ENCODE assay signal across 18 cellular contexts in the genomic region with DNA sequence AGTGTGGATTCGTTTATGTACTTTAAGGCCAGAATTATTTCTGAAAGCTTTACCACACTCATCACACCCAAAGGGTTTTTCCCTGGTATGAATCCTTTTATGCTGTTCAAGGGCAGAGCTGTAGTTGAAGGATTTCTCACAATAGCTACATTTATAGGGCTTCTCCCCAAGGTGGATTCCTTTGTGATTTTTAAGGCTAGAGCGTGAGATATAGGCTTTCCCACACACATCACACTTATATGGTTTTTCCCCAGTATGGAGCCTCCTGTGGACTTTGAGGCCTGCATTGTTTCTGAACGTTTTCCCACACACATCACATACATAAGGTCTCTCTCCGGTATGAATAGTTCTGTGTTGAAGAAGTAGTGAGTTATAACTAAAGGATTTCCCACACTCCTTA. TPM values are rescaled to one million over a fixed set of nuclear protein-coding genes. Genes with fewer than 3 reads are reported as not detected.
DNase-seq lines count a peak whose midpoint lies in the region; ATAC-seq, FAIRE-seq and TF ChIP-seq lines count a peak whose summit lies in the region.
"Had no signal": no experiment of that assay in that cellular context is flagged by ENCODE, and none has a peak within 500 bp of the region (broad histone marks: within the 10 kb centered on the region; RNA-seq: fewer than 3 reads in every experiment).

No MANE protein-coding gene starts in this region.

- no peaks in the 10 kb centered on the region for H3K27me3 Mint-ChIP-seq in progenitor cell of endocrine pancreas
- H3K27me3 Mint-ChIP-seq: CD4-positive, alpha-beta T cell had no signal

- intact Hi-C loops in PC-3 (cut with micrococcal nuclease) (no loop called here), K562 (cut with micrococcal nuclease) (no loop called here)

- H3K79me2 ChIP-seq in PC-3 (ENCODE audit: low read length) (no peaks in the 10 kb centered on the region), K562 (ENCODE audit: control insufficient read depth, insufficient read depth, low read length) (no peaks in the 10 kb centered on the region)

- no peak for TF ChIP-seq RAD21 in K562 (CRISPR knock-in tag; conservative IDR thresholded peaks at IDR 0.05 in 1 of 2, IDR thresholded peaks at IDR 0.05 in 1 of 2)

- POLR2A ChIA-PET in PC-3 (lab: Charles Lee; ENCODE audit: unreplicated experiment) (no interaction called here), K562 (lab: Yijun Ruan, JAX) (no interaction called here)

- H3K27ac Mint-ChIP-seq in progenitor cell of endocrine pancreas, result peak overlapping the region; percentile 37
- H3K27ac Mint-ChIP-seq: CD4-positive, alpha-beta T cell had no signal

- no TSS peak for BruUV-seq in PC-3 (replicated peaks; lab: Mats Ljungman, UMichigan)
- no TSS peak for BruUV-seq in K562 (replicated peaks; lab: Mats Ljungman, UMichigan)

- in situ Hi-C loops in K562 (cut with MboI), result no loop called here

- H3K4me2 ChIP-seq in BLaER1 treated with 17β-estradiol and CSF1 and Interleukin-3, amounts not matched to agents 10 nM and 100 nM, result no peak overlapping the region
- H3K4me2 ChIP-seq in PC-3 (ENCODE audit: low read length), result no peak overlapping the region
- H3K4me2 ChIP-seq in K562 (ENCODE audit: insufficient read depth, low read length), result no peak overlapping the region

- peaks cover 53 to 83% (median 69%) of the 10 kb centered on the region in 11 experiments for H3K36me3 ChIP-seq in BLaER1 treated with 17β-estradiol and CSF1 and Interleukin-3, amounts not matched to agents 10 nM and 100 nM
- peaks cover 40% of the 10 kb centered on the region for H3K36me3 ChIP-seq in PC-3 (ENCODE audit: low read depth, low read length)
- H3K36me3 ChIP-seq in K562 (ENCODE audit: control insufficient read depth, insufficient read depth, low read length), result peaks cover 51% of the 10 kb centered on the region

- H2AFZ ChIP-seq in PC-3 (ENCODE audit: low read length) (no peak overlapping the region), K562 (ENCODE audit: low read depth, low read length) (no peak overlapping the region)

- peaks cover 0 to 14% (median 0%) of the 10 kb centered on the region in 10 experiments; a peak in 2 of 20 replicates for H3K4me1 ChIP-seq in BLaER1 treated with 17β-estradiol and CSF1 and Interleukin-3, amounts not matched to agents 10 nM and 100 nM
- peaks cover 7% of the 10 kb centered on the region for H3K4me1 ChIP-seq in PC-3 (ENCODE audit: insufficient read depth, low read length)
- no peaks in the 10 kb centered on the region for H3K4me1 ChIP-seq in K562 (replicated peaks in 1 of 2; ENCODE audit: control insufficient read depth in 2 of 2, insufficient read depth in 2 of 2, low read length in 2 of 2)

- no peaks in the 10 kb centered on the region for H3K9me1 ChIP-seq in K562 (ENCODE audit: control insufficient read depth, insufficient read depth, low read length)

- FAIRE-seq in K562 (lab: Jason Lieb, UNC), result no peak
- FAIRE-seq: G401.6, GM12892 had no signal

- CTCF ChIA-PET in PC-3 (lab: Charles Lee) (interaction anchor here (0.6 kb wide), 1 partner anchor 19 kb away, joined by 3 read pairs; no protein-coding TSS in a partner anchor), K562 (lab: Yijun Ruan, JAX; ENCODE audit: low intra/inter-chr PET ratio) (no interaction called here)

- no peaks in the 10 kb centered on the region for H3K9me2 ChIP-seq in PC-3 (replicated peaks; ENCODE audit: low read length)

- no peak for DNase-seq in PC-3
- DNase-seq in K562 (ENCODE audit: extremely low read depth in 1 of 4, low spot score in 3 of 4), result no peak
- no peak for DNase-seq in progenitor cell of endocrine pancreas (ENCODE audit: low spot score, unreplicated experiment)
- no peak for DNase-seq in DMS114 treated with DMSO at 0.1 percent for 48 hours (lab: John Stamatoyannopoulos, UW; ENCODE audit: unreplicated experiment)
- DNase-seq in kidney glomerular epithelial cell (lab: John Stamatoyannopoulos, UW), result no peak
- DNase-seq in left lobe of liver (ENCODE audit: low spot score), result no peak
- DNase-seq: 8988T; AML-193; C1 segment of cervical spinal cord; CD4-positive, alpha-beta T cell; DMS153; DMS79 treated with DMSO at 0.1 percent for 48 hours; EL; HCEC 1CT had no signal

- H3K27ac ChIP-seq in BLaER1 treated with 17β-estradiol and CSF1 and Interleukin-3, amounts not matched to agents 10 nM and 100 nM, result no peak overlapping the region
- H3K27ac ChIP-seq in PC-3 (ENCODE audit: low read length), result no peak overlapping the region
- H3K27ac ChIP-seq in K562 (ENCODE audit: extremely low read depth, low read depth, low read length), result no peak overlapping the region

- TF ChIP-seq CTCF in PC-3 (conservative IDR thresholded peaks at IDR 0.05; ENCODE audit: low read depth, low read length) (no peak), K562 (IDR thresholded peaks at IDR 0.05 in 2 of 3, conservative IDR thresholded peaks at IDR 0.05 in 1 of 3; ENCODE audit: insufficient read depth in 2 of 3, low read depth in 1 of 3, low read length in 3 of 3) (no peak), progenitor cell of endocrine pancreas (IDR thresholded peaks at IDR 0.05; ENCODE audit: unreplicated experiment) (no peak)

- no peaks in the 10 kb centered on the region for H3K4me1 Mint-ChIP-seq in progenitor cell of endocrine pancreas (ENCODE audit: low read depth)

- peak overlapping the region in 9 of 10 experiments; percentile 12 to 56 (median 35); a peak in 9 of 20 replicates for H3K4me3 ChIP-seq in BLaER1 treated with 17β-estradiol and CSF1 and Interleukin-3, amounts not matched to agents 10 nM and 100 nM
- H3K4me3 ChIP-seq in PC-3 (ENCODE audit: low read length) (peak overlapping the region; percentile 11; the same call in 1 of the 2 replicates), K562 (no peak overlapping the region)

- peaks cover 88% of the 10 kb centered on the region for H3K9me3 Mint-ChIP-seq in progenitor cell of endocrine pancreas (ENCODE audit: low read depth)

- no peaks in the 10 kb centered on the region; a peak in 1 of 22 replicates for H3K27me3 ChIP-seq in BLaER1 treated with 17β-estradiol and CSF1 and Interleukin-3, amounts not matched to agents 10 nM and 100 nM
- no peaks in the 10 kb centered on the region for H3K27me3 ChIP-seq in PC-3 (ENCODE audit: low read length)
- no peaks in the 10 kb centered on the region for H3K27me3 ChIP-seq in K562 (ENCODE audit: control insufficient read depth in 2 of 2, insufficient read depth in 2 of 2, low read length in 2 of 2)

- H3F3A ChIP-seq in PC-3 (ENCODE audit: low read length, unreplicated experiment), result peaks cover 6% of the 10 kb centered on the region

- H3K36me3 Mint-ChIP-seq in progenitor cell of endocrine pancreas (ENCODE audit: insufficient read depth), result peaks cover 95% of the 10 kb centered on the region

- 81% methylated on average over 4 of the region's 4 CpGs for WGBS in K562 (ENCODE audit: insufficient coverage, low coverage, missing lambda C conversion rate)

- no peak for TF ChIP-seq POLR2A in K562 (conservative IDR thresholded peaks at IDR 0.05)

- no peak overlapping the region for H3K9ac ChIP-seq in BLaER1 treated with 17β-estradiol and CSF1 and Interleukin-3, amounts not matched to agents 10 nM and 100 nM
- H3K9ac ChIP-seq in PC-3 (ENCODE audit: low read length), result no peak overlapping the region
- H3K9ac ChIP-seq in K562 (ENCODE audit: insufficient read depth in 1 of 2, low read depth in 2 of 2, low read length in 2 of 2), result no peak overlapping the region

- no peak for ATAC-seq in PC-3
- no peak for ATAC-seq in K562
- no peak for ATAC-seq in left lobe of liver

- peaks cover 43 to 69% (median 49%) of the 10 kb centered on the region in 11 experiments for H3K9me3 ChIP-seq in BLaER1 treated with 17β-estradiol and CSF1 and Interleukin-3, amounts not matched to agents 10 nM and 100 nM (replicated peaks in 1 of 11)
- peaks cover 32% of the 10 kb centered on the region for H3K9me3 ChIP-seq in PC-3 (ENCODE audit: low read length)
- H3K9me3 ChIP-seq in K562 (replicated peaks; ENCODE audit: control insufficient read depth, insufficient read depth, low read depth, low read length), result peaks cover 50% of the 10 kb centered on the region

- TF ChIP-seq EP300 in K562 (IDR thresholded peaks at IDR 0.05; ENCODE audit: low read length), result no peak

- no peaks in the 10 kb centered on the region for H4K20me1 ChIP-seq in BLaER1 treated with 17β-estradiol and CSF1 and Interleukin-3, amounts not matched to agents 10 nM and 100 nM
- H4K20me1 ChIP-seq in PC-3 (ENCODE audit: low read length) (peaks cover 6% of the 10 kb centered on the region; the same call in 1 of the 2 replicates), K562 (replicated peaks; ENCODE audit: control insufficient read depth, insufficient read depth, low read length) (no peaks in the 10 kb centered on the region)

- no peak overlapping the region for H3K4me3 Mint-ChIP-seq in progenitor cell of endocrine pancreas (ENCODE audit: low read depth)
- H3K4me3 Mint-ChIP-seq: CD4-positive, alpha-beta T cell had no signal

RNA-seq across cellular contexts. Expression of gene ZFP62, which starts 11.2 kb away (rescaled TPM):
- total RNA-seq in PC-3 (2014; rRNA removed) (16.6 and 24.3 TPM in 2 replicates), K562 (2014; rRNA removed) (18.9 and 22.2 TPM in 2 replicates), K562 (2014; rRNA removed; fragmentation: Illumina TruSeq; extraction: Trizol) (32.8 and 33.9 TPM in 2 replicates), K562 (2015; rRNA removed; fragmentation: Illumina TruSeq; extraction: Trizol) (25.8 and 28.8 TPM in 2 replicates), K562 (2021) (22.9 and 24.0 TPM in 2 replicates), progenitor cell of endocrine pancreas (62.0 and 63.1 TPM in 2 replicates), left lobe of liver (7.3 TPM)
- 20.6 and 74.4 TPM in 2 replicates for total RNA-seq in K562 (2011; cell fraction: chromatin; rRNA removed; ENCODE audit: low replicate concordance)
- 10.7 and 15.1 TPM in 2 replicates for total RNA-seq in K562 (2011; cell fraction: nucleolus; rRNA removed)
- 20.2 and 22.8 TPM in 2 replicates for total RNA-seq in K562 (2011; cell fraction: nucleoplasm; rRNA removed)
- polyA plus RNA-seq in K562 (2011; rRNA removed) (37.5 and 38.6 TPM in 2 replicates), K562 (2014; fragmentation: Illumina TruSeq; extraction: Trizol) (21.6 and 25.0 TPM in 2 replicates), K562 (2014; fragmentation: Nextera tagmentation; extraction: Ambion mirVana) (10 to 100 TPM; 12.2 to 18.1 TPM), K562 (2014; rRNA removed) (19.2 and 32.9 TPM in 2 replicates)
- 4.0 and 9.8 TPM in 2 replicates for polyA plus RNA-seq in K562 (2011; cell fraction: cytosol; rRNA removed)
- polyA plus RNA-seq in K562 (2011; cell fraction: nucleus; rRNA removed), result 41.6 and 58.9 TPM in 2 replicates
- 22.2 and 23.9 TPM in 2 replicates for polyA plus RNA-seq in K562 (2012)
- polyA minus RNA-seq in K562 (2011; rRNA and poly(A)+ RNA removed), result 45.8 and 63.5 TPM in 2 replicates
- 13.9 and 14.1 TPM in 2 replicates for polyA minus RNA-seq in K562 (2011; cell fraction: cytosol; rRNA and poly(A)+ RNA removed)
- 17.5 and 36.4 TPM in 2 replicates for polyA minus RNA-seq in K562 (2011; cell fraction: nucleus; rRNA and poly(A)+ RNA removed)

RNA-seq across cellular contexts. Expression of gene MGAT1, which starts 47.2 kb away (rescaled TPM):
- total RNA-seq in PC-3 (2014; rRNA removed), result 104 and 132 TPM in 2 replicates
- 73.7 and 86.6 TPM in 2 replicates for total RNA-seq in K562 (2011; cell fraction: chromatin; rRNA removed; ENCODE audit: low replicate concordance)
- total RNA-seq in K562 (2011; cell fraction: nucleolus; rRNA removed), result 95.9 and 106 TPM in 2 replicates
- 91.3 and 109 TPM in 2 replicates for total RNA-seq in K562 (2011; cell fraction: nucleoplasm; rRNA removed)
- 56.1 and 59.2 TPM in 2 replicates for total RNA-seq in K562 (2014; rRNA removed)
- total RNA-seq in K562 (2014; rRNA removed; fragmentation: Illumina TruSeq; extraction: Trizol), result 34.4 and 37.9 TPM in 2 replicates
- 49.0 and 50.9 TPM in 2 replicates for total RNA-seq in K562 (2015; rRNA removed; fragmentation: Illumina TruSeq; extraction: Trizol)
- 71.7 and 82.7 TPM in 2 replicates for total RNA-seq in K562 (2021)
- polyA plus RNA-seq in K562 (2011; rRNA removed), result 42.9 and 52.4 TPM in 2 replicates
- polyA plus RNA-seq in K562 (2011; cell fraction: cytosol; rRNA removed), result 63.9 and 119 TPM in 2 replicates
- polyA plus RNA-seq in K562 (2011; cell fraction: nucleus; rRNA removed), result 59.1 and 67.4 TPM in 2 replicates
- 75.0 and 92.9 TPM in 2 replicates for polyA plus RNA-seq in K562 (2012)
- polyA plus RNA-seq in K562 (2014; fragmentation: Illumina TruSeq; extraction: Trizol), result 44.5 and 50.6 TPM in 2 replicates
- 1 to 10 TPM; 3.9 to 5.1 TPM for polyA plus RNA-seq in K562 (2014; fragmentation: Nextera tagmentation; extraction: Ambion mirVana)
- 64.2 and 72.6 TPM in 2 replicates for polyA plus RNA-seq in K562 (2014; rRNA removed)
- 36.0 and 42.1 TPM in 2 replicates for polyA minus RNA-seq in K562 (2011; rRNA and poly(A)+ RNA removed)
- polyA minus RNA-seq in K562 (2011; cell fraction: cytosol; rRNA and poly(A)+ RNA removed), result 40.6 and 47.7 TPM in 2 replicates
- 18.3 and 30.5 TPM in 2 replicates for polyA minus RNA-seq in K562 (2011; cell fraction: nucleus; rRNA and poly(A)+ RNA removed)
- total RNA-seq in progenitor cell of endocrine pancreas, result 63.8 and 66.9 TPM in 2 replicates
- total RNA-seq in left lobe of liver, result 115 TPM

RNA-seq across cellular contexts. Expression of gene BTNL8, which starts 49.1 kb away (rescaled TPM):
- total RNA-seq in PC-3 (2014; rRNA removed), result 0.23 TPM in 1 of 2 replicates, not detected in the other
- 0.16 TPM in 1 of 2 replicates, not detected in the other for total RNA-seq in K562 (2011; cell fraction: chromatin; rRNA removed; ENCODE audit: low replicate concordance)
- not detected in 2 replicates for total RNA-seq in K562 (2011; cell fraction: nucleolus; rRNA removed)
- total RNA-seq in K562 (2011; cell fraction: nucleoplasm; rRNA removed), result not detected in 2 replicates
- total RNA-seq in K562 (2014; rRNA removed), result 0.18 TPM in 1 of 2 replicates, not detected in the other
- 0.07 TPM in 1 of 2 replicates, not detected in the other for total RNA-seq in K562 (2014; rRNA removed; fragmentation: Illumina TruSeq; extraction: Trizol)
- 0.15 TPM in 1 of 2 replicates, not detected in the other for total RNA-seq in K562 (2015; rRNA removed; fragmentation: Illumina TruSeq; extraction: Trizol)
- total RNA-seq in K562 (2021), result 0.13 TPM in 1 of 2 replicates, not detected in the other
- not detected in 2 replicates for polyA plus RNA-seq in K562 (2011; rRNA removed)
- not detected in 2 replicates for polyA plus RNA-seq in K562 (2011; cell fraction: cytosol; rRNA removed)
- polyA plus RNA-seq in K562 (2011; cell fraction: nucleus; rRNA removed), result 0.13 TPM in 1 of 2 replicates, not detected in the other
- polyA plus RNA-seq in K562 (2012), result 0.15 and 0.27 TPM in 2 replicates
- 0.04 TPM in 1 of 2 replicates, not detected in the other for polyA plus RNA-seq in K562 (2014; fragmentation: Illumina TruSeq; extraction: Trizol)
- not detected for polyA plus RNA-seq in K562 (2014; fragmentation: Nextera tagmentation; extraction: Ambion mirVana)
- polyA plus RNA-seq in K562 (2014; rRNA removed), result 0.22 TPM in 1 of 2 replicates, not detected in the other
- polyA minus RNA-seq in K562 (2011; rRNA and poly(A)+ RNA removed), result not detected in 2 replicates
- not detected in 2 replicates for polyA minus RNA-seq in K562 (2011; cell fraction: cytosol; rRNA and poly(A)+ RNA removed)
- polyA minus RNA-seq in K562 (2011; cell fraction: nucleus; rRNA and poly(A)+ RNA removed), result not detected in 2 replicates
- total RNA-seq in progenitor cell of endocrine pancreas, result not detected in 2 replicates
- total RNA-seq in left lobe of liver, result 0.45 TPM
- total RNA-seq: CD4-positive, alpha-beta T cell; H4 had no signal
